1 cellular context compared by ENCODE assay signal in the genomic region with DNA sequence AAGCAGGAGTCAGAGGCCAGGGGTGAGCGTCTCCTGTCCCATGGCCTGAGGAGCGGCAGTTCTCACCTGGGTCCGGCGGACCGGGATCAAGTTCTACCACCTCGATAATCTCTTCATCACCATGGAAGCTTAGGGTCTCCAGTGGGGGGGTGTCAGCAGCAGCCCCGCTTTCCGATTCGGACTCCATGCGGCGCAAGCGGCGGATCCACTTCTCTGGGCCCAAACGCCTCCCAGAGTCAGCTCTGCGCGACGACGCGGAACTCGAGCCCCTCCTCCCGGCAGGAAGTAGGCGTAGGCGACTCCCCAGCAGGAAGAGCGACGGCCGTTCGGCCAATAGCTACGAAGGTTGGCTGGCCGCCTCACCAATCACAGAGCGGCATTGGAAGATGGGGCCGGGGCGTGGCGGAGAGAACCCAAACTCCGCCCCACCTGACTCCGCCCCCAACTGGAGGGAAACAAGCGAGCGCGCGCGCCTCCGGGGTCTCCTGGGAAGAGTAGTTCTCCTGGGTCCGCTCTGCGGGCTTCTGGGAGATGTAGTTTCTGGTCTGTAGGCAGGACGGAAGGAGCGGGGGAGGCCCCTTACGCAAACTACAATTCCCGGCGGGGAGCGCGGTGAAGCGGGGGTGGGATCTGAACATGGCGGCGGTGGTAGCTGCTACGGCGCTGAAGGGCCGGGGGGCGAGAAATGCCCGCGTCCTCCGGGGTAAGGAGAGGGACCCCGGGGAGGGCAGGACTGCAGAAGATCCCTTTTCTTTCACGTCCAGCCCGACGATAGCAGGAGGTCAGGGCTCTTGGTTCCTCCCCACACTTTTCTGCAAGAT.
TF ChIP-seq lines count a peak whose summit lies in the region.

A gene with protein sequence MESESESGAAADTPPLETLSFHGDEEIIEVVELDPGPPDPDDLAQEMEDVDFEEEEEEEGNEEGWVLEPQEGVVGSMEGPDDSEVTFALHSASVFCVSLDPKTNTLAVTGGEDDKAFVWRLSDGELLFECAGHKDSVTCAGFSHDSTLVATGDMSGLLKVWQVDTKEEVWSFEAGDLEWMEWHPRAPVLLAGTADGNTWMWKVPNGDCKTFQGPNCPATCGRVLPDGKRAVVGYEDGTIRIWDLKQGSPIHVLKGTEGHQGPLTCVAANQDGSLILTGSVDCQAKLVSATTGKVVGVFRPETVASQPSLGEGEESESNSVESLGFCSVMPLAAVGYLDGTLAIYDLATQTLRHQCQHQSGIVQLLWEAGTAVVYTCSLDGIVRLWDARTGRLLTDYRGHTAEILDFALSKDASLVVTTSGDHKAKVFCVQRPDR (minus strand): TSS at position 238 of the 821 bp plus-strand sequence. CDS start 51 bp downstream, at position 187.
A gene with protein sequence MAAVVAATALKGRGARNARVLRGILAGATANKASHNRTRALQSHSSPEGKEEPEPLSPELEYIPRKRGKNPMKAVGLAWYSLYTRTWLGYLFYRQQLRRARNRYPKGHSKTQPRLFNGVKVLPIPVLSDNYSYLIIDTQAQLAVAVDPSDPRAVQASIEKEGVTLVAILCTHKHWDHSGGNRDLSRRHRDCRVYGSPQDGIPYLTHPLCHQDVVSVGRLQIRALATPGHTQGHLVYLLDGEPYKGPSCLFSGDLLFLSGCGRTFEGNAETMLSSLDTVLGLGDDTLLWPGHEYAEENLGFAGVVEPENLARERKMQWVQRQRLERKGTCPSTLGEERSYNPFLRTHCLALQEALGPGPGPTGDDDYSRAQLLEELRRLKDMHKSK (plus strand): TSS at position 620 of the 821 bp plus-strand sequence. CDS start 17 bp downstream, at position 637.

TF ChIP-seq in K562, 482 proteins besides CTCF, POLR2A, EP300 and RAD21 (continued from another document and continues in another):
- TF ChIP-seq, protein P1, sequence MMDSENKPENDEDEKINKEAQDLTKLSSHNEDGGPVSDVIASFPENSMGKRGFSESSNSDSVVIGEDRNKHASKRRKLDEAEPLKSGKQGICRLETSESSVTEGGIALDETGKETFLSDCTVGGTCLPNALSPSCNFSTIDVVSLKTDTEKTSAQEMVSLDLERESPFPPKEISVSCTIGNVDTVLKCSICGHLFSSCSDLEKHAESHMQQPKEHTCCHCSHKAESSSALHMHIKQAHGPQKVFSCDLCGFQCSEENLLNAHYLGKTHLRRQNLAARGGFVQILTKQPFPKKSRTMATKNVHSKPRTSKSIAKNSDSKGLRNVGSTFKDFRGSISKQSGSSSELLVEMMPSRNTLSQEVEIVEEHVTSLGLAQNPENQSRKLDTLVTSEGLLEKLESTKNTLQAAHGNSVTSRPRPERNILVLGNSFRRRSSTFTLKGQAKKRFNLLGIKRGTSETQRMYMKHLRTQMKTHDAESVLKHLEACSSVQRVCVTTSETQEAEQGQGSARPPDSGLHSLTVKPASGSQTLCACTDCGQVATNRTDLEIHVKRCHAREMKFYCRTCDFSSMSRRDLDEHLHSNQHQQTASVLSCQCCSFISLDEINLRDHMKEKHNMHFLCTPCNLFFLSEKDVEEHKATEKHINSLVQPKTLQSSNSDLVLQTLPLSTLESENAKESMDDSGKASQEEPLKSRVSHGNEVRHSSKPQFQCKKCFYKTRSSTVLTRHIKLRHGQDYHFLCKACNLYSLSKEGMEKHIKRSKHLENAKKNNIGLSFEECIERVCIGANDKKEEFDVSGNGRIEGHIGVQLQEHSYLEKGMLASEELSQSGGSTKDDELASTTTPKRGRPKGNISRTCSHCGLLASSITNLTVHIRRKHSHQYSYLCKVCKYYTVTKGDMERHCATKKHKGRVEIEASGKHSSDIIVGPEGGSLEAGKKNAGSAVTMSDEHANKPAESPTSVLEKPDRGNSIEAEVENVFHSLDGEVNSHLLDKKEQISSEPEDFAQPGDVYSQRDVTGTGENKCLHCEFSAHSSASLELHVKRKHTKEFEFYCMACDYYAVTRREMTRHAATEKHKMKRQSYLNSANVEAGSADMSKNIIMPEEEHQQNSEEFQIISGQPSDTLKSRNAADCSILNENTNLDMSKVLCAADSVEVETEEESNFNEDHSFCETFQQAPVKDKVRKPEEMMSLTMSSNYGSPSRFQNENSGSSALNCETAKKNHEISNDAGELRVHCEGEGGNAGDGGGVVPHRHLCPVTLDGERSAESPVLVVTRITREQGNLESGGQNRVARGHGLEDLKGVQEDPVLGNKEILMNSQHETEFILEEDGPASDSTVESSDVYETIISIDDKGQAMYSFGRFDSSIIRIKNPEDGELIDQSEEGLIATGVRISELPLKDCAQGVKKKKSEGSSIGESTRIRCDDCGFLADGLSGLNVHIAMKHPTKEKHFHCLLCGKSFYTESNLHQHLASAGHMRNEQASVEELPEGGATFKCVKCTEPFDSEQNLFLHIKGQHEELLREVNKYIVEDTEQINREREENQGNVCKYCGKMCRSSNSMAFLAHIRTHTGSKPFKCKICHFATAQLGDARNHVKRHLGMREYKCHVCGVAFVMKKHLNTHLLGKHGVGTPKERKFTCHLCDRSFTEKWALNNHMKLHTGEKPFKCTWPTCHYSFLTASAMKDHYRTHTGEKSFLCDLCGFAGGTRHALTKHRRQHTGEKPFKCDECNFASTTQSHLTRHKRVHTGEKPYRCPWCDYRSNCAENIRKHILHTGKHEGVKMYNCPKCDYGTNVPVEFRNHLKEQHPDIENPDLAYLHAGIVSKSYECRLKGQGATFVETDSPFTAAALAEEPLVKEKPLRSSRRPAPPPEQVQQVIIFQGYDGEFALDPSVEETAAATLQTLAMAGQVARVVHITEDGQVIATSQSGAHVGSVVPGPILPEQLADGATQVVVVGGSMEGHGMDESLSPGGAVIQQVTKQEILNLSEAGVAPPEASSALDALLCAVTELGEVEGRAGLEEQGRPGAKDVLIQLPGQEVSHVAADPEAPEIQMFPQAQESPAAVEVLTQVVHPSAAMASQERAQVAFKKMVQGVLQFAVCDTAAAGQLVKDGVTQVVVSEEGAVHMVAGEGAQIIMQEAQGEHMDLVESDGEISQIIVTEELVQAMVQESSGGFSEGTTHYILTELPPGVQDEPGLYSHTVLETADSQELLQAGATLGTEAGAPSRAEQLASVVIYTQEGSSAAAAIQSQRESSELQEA (IDR thresholded peaks at IDR 0.05; ENCODE audit: low read depth), result no peak
- TF ChIP-seq RBM15 (IDR thresholded peaks at IDR 0.05; ENCODE audit: insufficient read depth, low read length), result no peak
- TF ChIP-seq RUNX1 (IDR thresholded peaks at IDR 0.05; ENCODE audit: low read depth), result no peak
- no peak for TF ChIP-seq BMI1 (IDR thresholded peaks at IDR 0.05; ENCODE audit: low read length)
- TF ChIP-seq STAG1 (CRISPR knock-in tag; IDR thresholded peaks at IDR 0.05; ENCODE audit: borderline replicate concordance), result no peak
- TF ChIP-seq, protein P2, sequence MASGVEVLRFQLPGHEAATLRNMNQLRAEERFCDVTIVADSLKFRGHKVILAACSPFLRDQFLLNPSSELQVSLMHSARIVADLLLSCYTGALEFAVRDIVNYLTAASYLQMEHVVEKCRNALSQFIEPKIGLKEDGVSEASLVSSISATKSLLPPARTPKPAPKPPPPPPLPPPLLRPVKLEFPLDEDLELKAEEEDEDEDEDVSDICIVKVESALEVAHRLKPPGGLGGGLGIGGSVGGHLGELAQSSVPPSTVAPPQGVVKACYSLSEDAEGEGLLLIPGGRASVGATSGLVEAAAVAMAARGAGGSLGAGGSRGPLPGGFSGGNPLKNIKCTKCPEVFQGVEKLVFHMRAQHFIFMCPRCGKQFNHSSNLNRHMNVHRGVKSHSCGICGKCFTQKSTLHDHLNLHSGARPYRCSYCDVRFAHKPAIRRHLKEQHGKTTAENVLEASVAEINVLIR (CRISPR knock-in tag; IDR thresholded peaks at IDR 0.05), result no peak; the same call in 1 of the 2 replicates
- TF ChIP-seq NR4A1 (CRISPR knock-in tag; IDR thresholded peaks at IDR 0.05), result no peak
- TF ChIP-seq NR4A1 (tag; IDR thresholded peaks at IDR 0.05), result no peak
- no peak for TF ChIP-seq EZH2 (IDR thresholded peaks at IDR 0.05; ENCODE audit: borderline replicate concordance, low read depth, low read length)
- TF ChIP-seq, protein P3, sequence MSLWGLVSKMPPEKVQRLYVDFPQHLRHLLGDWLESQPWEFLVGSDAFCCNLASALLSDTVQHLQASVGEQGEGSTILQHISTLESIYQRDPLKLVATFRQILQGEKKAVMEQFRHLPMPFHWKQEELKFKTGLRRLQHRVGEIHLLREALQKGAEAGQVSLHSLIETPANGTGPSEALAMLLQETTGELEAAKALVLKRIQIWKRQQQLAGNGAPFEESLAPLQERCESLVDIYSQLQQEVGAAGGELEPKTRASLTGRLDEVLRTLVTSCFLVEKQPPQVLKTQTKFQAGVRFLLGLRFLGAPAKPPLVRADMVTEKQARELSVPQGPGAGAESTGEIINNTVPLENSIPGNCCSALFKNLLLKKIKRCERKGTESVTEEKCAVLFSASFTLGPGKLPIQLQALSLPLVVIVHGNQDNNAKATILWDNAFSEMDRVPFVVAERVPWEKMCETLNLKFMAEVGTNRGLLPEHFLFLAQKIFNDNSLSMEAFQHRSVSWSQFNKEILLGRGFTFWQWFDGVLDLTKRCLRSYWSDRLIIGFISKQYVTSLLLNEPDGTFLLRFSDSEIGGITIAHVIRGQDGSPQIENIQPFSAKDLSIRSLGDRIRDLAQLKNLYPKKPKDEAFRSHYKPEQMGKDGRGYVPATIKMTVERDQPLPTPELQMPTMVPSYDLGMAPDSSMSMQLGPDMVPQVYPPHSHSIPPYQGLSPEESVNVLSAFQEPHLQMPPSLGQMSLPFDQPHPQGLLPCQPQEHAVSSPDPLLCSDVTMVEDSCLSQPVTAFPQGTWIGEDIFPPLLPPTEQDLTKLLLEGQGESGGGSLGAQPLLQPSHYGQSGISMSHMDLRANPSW (CRISPR knock-in tag; IDR thresholded peaks at IDR 0.05), result no peak
- TF ChIP-seq POLR3G (IDR thresholded peaks at IDR 0.05; ENCODE audit: extremely low read depth, insufficient read length, insufficient replicate concordance), result no peak
- TF ChIP-seq, protein P4, sequence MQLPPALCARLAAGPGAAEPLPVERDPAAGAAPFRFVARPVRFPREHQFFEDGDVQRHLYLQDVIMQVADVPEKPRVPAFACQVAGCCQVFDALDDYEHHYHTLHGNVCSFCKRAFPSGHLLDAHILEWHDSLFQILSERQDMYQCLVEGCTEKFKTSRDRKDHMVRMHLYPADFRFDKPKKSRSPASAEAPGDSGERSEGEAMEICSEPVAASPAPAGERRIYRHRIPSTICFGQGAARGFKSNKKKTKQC (CRISPR knock-in tag; IDR thresholded peaks at IDR 0.05), result peak; percentile 92
- TF ChIP-seq, protein P5, sequence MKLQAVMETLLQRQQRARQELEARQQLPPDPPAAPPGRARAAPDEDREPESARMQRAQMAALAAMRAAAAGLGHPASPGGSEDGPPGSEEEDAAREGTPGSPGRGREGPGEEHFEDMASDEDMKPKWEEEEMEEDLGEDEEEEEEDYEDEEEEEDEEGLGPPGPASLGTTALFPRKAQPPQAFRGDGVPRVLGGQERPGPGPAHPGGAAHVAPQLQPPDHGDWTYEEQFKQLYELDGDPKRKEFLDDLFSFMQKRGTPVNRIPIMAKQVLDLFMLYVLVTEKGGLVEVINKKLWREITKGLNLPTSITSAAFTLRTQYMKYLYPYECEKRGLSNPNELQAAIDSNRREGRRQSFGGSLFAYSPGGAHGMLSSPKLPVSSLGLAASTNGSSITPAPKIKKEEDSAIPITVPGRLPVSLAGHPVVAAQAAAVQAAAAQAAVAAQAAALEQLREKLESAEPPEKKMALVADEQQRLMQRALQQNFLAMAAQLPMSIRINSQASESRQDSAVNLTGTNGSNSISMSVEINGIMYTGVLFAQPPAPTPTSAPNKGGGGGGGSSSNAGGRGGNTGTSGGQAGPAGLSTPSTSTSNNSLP (IDR thresholded peaks at IDR 0.05; ENCODE audit: borderline replicate concordance, low read depth, low read length), result no peak
- TF ChIP-seq, protein P6, sequence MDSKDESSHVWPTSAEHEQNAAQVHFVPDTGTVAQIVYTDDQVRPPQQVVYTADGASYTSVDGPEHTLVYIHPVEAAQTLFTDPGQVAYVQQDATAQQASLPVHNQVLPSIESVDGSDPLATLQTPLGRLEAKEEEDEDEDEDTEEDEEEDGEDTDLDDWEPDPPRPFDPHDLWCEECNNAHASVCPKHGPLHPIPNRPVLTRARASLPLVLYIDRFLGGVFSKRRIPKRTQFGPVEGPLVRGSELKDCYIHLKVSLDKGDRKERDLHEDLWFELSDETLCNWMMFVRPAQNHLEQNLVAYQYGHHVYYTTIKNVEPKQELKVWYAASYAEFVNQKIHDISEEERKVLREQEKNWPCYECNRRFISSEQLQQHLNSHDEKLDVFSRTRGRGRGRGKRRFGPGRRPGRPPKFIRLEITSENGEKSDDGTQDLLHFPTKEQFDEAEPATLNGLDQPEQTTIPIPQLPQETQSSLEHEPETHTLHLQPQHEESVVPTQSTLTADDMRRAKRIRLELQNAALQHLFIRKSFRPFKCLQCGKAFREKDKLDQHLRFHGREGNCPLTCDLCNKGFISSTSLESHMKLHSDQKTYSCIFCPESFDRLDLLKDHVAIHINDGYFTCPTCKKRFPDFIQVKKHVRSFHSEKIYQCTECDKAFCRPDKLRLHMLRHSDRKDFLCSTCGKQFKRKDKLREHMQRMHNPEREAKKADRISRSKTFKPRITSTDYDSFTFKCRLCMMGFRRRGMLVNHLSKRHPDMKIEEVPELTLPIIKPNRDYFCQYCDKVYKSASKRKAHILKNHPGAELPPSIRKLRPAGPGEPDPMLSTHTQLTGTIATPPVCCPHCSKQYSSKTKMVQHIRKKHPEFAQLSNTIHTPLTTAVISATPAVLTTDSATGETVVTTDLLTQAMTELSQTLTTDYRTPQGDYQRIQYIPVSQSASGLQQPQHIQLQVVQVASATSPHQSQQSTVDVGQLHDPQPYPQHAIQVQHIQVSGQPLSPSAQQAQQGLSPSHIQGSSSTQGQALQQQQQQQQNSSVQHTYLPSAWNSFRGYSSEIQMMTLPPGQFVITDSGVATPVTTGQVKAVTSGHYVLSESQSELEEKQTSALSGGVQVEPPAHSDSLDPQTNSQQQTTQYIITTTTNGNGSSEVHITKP (IDR thresholded peaks at IDR 0.05; ENCODE audit: partially characterized antibody), result peak; percentile 22
- no peak for TF ChIP-seq ZNF239 (CRISPR knock-in tag; IDR thresholded peaks at IDR 0.05)
- TF ChIP-seq ERF (CRISPR knock-in tag; IDR thresholded peaks at IDR 0.05), result no peak
- no peak for TF ChIP-seq SLC30A9 (CRISPR knock-in tag; IDR thresholded peaks at IDR 0.05)
- TF ChIP-seq, protein P7, sequence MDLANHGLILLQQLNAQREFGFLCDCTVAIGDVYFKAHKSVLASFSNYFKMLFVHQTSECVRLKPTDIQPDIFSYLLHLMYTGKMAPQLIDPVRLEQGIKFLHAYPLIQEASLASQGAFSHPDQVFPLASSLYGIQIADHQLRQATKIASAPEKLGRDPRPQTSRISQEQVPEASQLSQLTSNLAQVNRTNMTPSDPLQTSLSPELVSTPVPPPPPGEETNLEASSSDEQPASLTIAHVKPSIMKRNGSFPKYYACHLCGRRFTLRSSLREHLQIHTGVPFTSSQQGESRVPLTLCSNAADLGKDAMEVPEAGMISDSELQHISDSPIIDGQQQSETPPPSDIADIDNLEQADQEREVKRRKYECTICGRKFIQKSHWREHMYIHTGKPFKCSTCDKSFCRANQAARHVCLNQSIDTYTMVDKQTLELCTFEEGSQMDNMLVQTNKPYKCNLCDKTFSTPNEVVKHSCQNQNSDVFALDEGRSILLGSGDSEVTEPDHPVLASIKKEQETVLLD (IDR thresholded peaks at IDR 0.05), result no peak
- TF ChIP-seq FOXA3 (CRISPR knock-in tag; conservative IDR thresholded peaks at IDR 0.05 in 1 of 2, IDR thresholded peaks at IDR 0.05 in 1 of 2), result no peak
- TF ChIP-seq NRF1 (conservative IDR thresholded peaks at IDR 0.05 in 1 of 2, IDR thresholded peaks at IDR 0.05 in 1 of 2), result peak; percentile 86 to 88
